ENCODE assay signal across 2 cellular contexts in the genomic region with DNA sequence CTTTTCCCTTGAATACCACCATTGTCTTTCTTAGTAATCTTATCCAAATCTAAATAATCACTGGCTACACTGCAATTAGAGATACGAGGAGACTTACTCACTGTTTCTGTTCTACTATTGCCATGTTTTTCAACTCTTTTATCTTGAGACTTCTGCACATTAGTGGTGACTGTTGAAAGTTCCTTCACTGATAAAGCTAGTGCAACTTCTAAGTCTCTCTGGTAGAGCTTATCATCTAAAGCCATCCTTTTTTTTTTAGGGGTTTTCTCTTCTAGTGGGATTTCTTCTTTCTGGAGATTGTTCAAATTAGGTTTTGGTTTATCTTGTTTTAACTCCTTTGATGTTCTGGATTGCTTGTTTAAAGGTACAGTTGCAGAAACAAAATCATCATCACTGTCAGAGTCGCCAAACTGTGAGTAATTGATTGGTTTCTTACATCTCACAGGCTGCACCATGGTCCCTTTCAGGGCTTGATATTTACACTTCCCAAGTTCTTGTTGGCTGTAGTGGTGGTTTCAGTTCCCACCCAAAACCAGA.
TF ChIP-seq lines count a peak whose summit lies in the region.

No MANE protein-coding gene starts in this region.

TF ChIP-seq in GM23338, 12 proteins besides CTCF, POLR2A, EP300 and RAD21 (continues in another document):
- no peak for TF ChIP-seq JUNB (IDR thresholded peaks at IDR 0.05; ENCODE audit: unreplicated experiment)
- TF ChIP-seq, protein P1, sequence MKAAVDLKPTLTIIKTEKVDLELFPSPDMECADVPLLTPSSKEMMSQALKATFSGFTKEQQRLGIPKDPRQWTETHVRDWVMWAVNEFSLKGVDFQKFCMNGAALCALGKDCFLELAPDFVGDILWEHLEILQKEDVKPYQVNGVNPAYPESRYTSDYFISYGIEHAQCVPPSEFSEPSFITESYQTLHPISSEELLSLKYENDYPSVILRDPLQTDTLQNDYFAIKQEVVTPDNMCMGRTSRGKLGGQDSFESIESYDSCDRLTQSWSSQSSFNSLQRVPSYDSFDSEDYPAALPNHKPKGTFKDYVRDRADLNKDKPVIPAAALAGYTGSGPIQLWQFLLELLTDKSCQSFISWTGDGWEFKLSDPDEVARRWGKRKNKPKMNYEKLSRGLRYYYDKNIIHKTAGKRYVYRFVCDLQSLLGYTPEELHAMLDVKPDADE (IDR thresholded peaks at IDR 0.05), result no peak
- TF ChIP-seq POLR2AphosphoS5 (IDR thresholded peaks at IDR 0.05; ENCODE audit: low read depth), result no peak
- TF ChIP-seq CREB1 (CRISPR knock-in tag; IDR thresholded peaks at IDR 0.05; ENCODE audit: low read depth), result no peak
- TF ChIP-seq, protein P2, sequence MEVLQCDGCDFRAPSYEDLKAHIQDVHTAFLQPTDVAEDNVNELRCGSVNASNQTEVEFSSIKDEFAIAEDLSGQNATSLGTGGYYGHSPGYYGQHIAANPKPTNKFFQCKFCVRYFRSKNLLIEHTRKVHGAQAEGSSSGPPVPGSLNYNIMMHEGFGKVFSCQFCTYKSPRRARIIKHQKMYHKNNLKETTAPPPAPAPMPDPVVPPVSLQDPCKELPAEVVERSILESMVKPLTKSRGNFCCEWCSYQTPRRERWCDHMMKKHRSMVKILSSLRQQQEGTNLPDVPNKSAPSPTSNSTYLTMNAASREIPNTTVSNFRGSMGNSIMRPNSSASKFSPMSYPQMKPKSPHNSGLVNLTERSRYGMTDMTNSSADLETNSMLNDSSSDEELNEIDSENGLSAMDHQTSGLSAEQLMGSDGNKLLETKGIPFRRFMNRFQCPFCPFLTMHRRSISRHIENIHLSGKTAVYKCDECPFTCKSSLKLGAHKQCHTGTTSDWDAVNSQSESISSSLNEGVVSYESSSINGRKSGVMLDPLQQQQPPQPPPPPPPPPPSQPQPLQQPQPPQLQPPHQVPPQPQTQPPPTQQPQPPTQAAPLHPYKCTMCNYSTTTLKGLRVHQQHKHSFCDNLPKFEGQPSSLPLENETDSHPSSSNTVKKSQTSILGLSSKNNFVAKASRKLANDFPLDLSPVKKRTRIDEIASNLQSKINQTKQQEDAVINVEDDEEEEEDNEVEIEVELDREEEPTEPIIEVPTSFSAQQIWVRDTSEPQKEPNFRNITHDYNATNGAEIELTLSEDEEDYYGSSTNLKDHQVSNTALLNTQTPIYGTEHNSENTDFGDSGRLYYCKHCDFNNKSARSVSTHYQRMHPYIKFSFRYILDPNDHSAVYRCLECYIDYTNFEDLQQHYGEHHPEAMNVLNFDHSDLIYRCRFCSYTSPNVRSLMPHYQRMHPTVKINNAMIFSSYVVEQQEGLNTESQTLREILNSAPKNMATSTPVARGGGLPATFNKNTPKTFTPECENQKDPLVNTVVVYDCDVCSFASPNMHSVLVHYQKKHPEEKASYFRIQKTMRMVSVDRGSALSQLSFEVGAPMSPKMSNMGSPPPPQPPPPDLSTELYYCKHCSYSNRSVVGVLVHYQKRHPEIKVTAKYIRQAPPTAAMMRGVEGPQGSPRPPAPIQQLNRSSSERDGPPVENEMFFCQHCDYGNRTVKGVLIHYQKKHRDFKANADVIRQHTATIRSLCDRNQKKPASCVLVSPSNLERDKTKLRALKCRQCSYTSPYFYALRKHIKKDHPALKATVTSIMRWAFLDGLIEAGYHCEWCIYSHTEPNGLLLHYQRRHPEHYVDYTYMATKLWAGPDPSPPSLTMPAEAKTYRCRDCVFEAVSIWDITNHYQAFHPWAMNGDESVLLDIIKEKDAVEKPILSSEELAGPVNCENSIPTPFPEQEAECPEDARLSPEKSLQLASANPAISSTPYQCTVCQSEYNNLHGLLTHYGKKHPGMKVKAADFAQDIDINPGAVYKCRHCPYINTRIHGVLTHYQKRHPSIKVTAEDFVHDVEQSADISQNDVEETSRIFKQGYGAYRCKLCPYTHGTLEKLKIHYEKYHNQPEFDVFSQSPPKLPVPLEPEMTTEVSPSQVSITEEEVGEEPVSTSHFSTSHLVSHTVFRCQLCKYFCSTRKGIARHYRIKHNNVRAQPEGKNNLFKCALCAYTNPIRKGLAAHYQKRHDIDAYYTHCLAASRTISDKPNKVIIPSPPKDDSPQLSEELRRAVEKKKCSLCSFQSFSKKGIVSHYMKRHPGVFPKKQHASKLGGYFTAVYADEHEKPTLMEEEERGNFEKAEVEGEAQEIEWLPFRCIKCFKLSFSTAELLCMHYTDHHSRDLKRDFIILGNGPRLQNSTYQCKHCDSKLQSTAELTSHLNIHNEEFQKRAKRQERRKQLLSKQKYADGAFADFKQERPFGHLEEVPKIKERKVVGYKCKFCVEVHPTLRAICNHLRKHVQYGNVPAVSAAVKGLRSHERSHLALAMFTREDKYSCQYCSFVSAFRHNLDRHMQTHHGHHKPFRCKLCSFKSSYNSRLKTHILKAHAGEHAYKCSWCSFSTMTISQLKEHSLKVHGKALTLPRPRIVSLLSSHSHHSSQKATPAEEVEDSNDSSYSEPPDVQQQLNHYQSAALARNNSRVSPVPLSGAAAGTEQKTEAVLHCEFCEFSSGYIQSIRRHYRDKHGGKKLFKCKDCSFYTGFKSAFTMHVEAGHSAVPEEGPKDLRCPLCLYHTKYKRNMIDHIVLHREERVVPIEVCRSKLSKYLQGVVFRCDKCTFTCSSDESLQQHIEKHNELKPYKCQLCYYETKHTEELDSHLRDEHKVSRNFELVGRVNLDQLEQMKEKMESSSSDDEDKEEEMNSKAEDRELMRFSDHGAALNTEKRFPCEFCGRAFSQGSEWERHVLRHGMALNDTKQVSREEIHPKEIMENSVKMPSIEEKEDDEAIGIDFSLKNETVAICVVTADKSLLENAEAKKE (CRISPR knock-in tag; IDR thresholded peaks at IDR 0.05), result no peak
- TF ChIP-seq ZNF114 (CRISPR knock-in tag; IDR thresholded peaks at IDR 0.05), result no peak
- TF ChIP-seq STAT1 (IDR thresholded peaks at IDR 0.05; ENCODE audit: unreplicated experiment), result no peak
- TF ChIP-seq, protein P3, sequence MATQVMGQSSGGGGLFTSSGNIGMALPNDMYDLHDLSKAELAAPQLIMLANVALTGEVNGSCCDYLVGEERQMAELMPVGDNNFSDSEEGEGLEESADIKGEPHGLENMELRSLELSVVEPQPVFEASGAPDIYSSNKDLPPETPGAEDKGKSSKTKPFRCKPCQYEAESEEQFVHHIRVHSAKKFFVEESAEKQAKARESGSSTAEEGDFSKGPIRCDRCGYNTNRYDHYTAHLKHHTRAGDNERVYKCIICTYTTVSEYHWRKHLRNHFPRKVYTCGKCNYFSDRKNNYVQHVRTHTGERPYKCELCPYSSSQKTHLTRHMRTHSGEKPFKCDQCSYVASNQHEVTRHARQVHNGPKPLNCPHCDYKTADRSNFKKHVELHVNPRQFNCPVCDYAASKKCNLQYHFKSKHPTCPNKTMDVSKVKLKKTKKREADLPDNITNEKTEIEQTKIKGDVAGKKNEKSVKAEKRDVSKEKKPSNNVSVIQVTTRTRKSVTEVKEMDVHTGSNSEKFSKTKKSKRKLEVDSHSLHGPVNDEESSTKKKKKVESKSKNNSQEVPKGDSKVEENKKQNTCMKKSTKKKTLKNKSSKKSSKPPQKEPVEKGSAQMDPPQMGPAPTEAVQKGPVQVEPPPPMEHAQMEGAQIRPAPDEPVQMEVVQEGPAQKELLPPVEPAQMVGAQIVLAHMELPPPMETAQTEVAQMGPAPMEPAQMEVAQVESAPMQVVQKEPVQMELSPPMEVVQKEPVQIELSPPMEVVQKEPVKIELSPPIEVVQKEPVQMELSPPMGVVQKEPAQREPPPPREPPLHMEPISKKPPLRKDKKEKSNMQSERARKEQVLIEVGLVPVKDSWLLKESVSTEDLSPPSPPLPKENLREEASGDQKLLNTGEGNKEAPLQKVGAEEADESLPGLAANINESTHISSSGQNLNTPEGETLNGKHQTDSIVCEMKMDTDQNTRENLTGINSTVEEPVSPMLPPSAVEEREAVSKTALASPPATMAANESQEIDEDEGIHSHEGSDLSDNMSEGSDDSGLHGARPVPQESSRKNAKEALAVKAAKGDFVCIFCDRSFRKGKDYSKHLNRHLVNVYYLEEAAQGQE (IDR thresholded peaks at IDR 0.05; ENCODE audit: unreplicated experiment), result no peak
- TF ChIP-seq EZH2 (IDR thresholded peaks at IDR 0.05; ENCODE audit: low read depth, unreplicated experiment), result no peak

TF ChIP-seq in HepG2, 621 proteins besides CTCF, POLR2A, EP300 and RAD21:
- TF ChIP-seq, protein P4, sequence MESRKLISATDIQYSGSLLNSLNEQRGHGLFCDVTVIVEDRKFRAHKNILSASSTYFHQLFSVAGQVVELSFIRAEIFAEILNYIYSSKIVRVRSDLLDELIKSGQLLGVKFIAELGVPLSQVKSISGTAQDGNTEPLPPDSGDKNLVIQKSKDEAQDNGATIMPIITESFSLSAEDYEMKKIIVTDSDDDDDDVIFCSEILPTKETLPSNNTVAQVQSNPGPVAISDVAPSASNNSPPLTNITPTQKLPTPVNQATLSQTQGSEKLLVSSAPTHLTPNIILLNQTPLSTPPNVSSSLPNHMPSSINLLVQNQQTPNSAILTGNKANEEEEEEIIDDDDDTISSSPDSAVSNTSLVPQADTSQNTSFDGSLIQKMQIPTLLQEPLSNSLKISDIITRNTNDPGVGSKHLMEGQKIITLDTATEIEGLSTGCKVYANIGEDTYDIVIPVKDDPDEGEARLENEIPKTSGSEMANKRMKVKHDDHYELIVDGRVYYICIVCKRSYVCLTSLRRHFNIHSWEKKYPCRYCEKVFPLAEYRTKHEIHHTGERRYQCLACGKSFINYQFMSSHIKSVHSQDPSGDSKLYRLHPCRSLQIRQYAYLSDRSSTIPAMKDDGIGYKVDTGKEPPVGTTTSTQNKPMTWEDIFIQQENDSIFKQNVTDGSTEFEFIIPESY (CRISPR knock-in tag; IDR thresholded peaks at IDR 0.05), result 0 out of 2 replicates have a peak, but pooled peaks have one; percentile 34
- TF ChIP-seq ZNF263 (CRISPR knock-in tag; IDR thresholded peaks at IDR 0.05) (no peak), KDM4B (CRISPR knock-in tag; IDR thresholded peaks at IDR 0.05) (no peak), REXO4 (CRISPR knock-in tag; IDR thresholded peaks at IDR 0.05; ENCODE audit: borderline replicate concordance) (no peak)
